Comparison of ENCODE assay signal across 8 cellular contexts in the genomic region with DNA sequence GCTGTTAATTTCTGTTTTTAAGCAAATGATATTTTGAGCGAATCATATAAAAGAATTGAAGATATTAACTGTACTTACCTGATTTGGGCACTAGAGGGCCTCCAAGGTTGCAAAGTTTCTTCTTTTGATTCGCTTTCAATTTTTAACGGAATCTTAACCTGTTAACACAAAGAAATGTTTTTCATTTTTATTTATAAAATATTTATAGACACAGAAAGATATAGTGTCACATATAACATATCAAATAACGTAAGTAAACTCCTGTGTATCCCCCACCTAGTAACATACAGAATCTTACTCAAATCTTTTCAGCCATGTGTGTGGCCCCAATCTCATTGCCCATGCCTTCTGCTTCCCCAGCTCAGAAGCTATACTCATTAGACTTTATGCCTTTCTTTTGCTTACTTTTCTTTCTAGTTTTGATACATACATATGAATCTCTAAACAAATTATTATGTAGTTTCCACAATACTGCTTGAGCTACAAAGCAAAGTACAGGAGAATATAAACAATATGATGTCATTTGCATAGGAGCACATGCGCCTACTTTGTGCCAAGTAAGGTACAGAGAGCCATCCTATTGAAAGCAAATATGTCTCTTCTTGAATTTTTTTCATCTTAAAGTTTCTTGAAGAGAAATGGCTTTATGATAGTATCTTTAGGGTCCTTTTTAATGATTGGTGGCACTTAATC. TPM values are rescaled to one million over a fixed set of nuclear protein-coding genes. Genes with fewer than 3 reads are reported as not detected.
DNase-seq lines count a peak whose midpoint lies in the region; ATAC-seq, FAIRE-seq and TF ChIP-seq lines count a peak whose summit lies in the region.

No MANE protein-coding gene starts in this region.

- peaks cover 0 to 2% (median 0%) of the 10 kb centered on the region in 7 donors for H3K9me3 Mint-ChIP-seq in CD4-positive, CD25-positive, alpha-beta regulatory T cell
- no peaks in the 10 kb centered on the region for H3K9me3 Mint-ChIP-seq in osteocyte (ENCODE audit: unreplicated experiment)

- no peak overlapping the region for H3K9ac ChIP-seq in SK-N-MC (ENCODE audit: insufficient read length)

- ATAC-seq in CD4-positive, CD25-positive, alpha-beta regulatory T cell (ENCODE audit: low read depth in 2 of 2), result peak; percentile 46 to 50

- peaks cover 4 to 32% (median 19%) of the 10 kb centered on the region in 4 donors for H3K4me1 Mint-ChIP-seq in CD4-positive, CD25-positive, alpha-beta regulatory T cell
- peaks cover 2% of the 10 kb centered on the region for H3K4me1 Mint-ChIP-seq in osteocyte (ENCODE audit: unreplicated experiment)

- peak in 2 of 3 donors; percentile 66 to 83 for DNase-seq in CD4-positive, CD25-positive, alpha-beta regulatory T cell
- no peak for DNase-seq in GM12892 (ENCODE audit: insufficient read length)
- DNase-seq in HL-60 (ENCODE audit: low read depth in 1 of 2, low spot score in 1 of 2), result peak in 1 of 2 experiments; percentile 13
- peak; percentile 12 for DNase-seq in SK-N-MC (ENCODE audit: low read depth, low spot score)
- DNase-seq in osteocyte (ENCODE audit: extremely low spot score, unreplicated experiment), result no peak
- no peak for DNase-seq in H7
- DNase-seq in H4 (ENCODE audit: low spot score), result no peak

- peaks cover 8% of the 10 kb centered on the region for H3K4me1 ChIP-seq in CD4-positive, CD25-positive, alpha-beta regulatory T cell (ENCODE audit: control insufficient read depth, insufficient read depth, low read length, poor library complexity, severe bottlenecking)

- TF ChIP-seq CTCF in HL-60 (IDR thresholded peaks at IDR 0.05; ENCODE audit: insufficient read depth, low read length) (peak; percentile 33), osteocyte (IDR thresholded peaks at IDR 0.05) (peak; percentile 75)

- peak overlapping the region in 3 of 4 donors; percentile 51 to 72 (median 61) for H3K4me3 Mint-ChIP-seq in CD4-positive, CD25-positive, alpha-beta regulatory T cell
- H3K4me3 Mint-ChIP-seq in osteocyte (ENCODE audit: unreplicated experiment), result no peak overlapping the region

- H3K27me3 ChIP-seq in CD4-positive, CD25-positive, alpha-beta regulatory T cell (ENCODE audit: control insufficient read depth, insufficient read depth, low read length), result peaks cover 7% of the 10 kb centered on the region
- H3K27me3 ChIP-seq in HL-60 (ENCODE audit: insufficient read depth, poor library complexity, severe bottlenecking) (no peaks in the 10 kb centered on the region), H7 (ENCODE audit: control insufficient read depth, insufficient read depth, low read length) (no peaks in the 10 kb centered on the region)

- no peak for TF ChIP-seq POLR2A in GM12892 (IDR thresholded peaks at IDR 0.05; ENCODE audit: low read depth, low read length)

- no peaks in the 10 kb centered on the region for H3K36me3 Mint-ChIP-seq in CD4-positive, CD25-positive, alpha-beta regulatory T cell
- H3K36me3 Mint-ChIP-seq in osteocyte (ENCODE audit: unreplicated experiment), result no peaks in the 10 kb centered on the region

- H3K4me3 ChIP-seq in CD4-positive, CD25-positive, alpha-beta regulatory T cell (ENCODE audit: low read depth, low read length), result peak overlapping the region; percentile 67
- H3K4me3 ChIP-seq in HL-60 (replicated peaks; ENCODE audit: insufficient read depth, low read length) (no peak overlapping the region), SK-N-MC (no peak overlapping the region), H7 (ENCODE audit: insufficient read depth, low read depth, low read length) (no peak overlapping the region)

- FAIRE-seq in GM12892 (lab: Jason Lieb, UNC), result peak; percentile 85
- peak; percentile 95 for FAIRE-seq in endometrium (lab: Jason Lieb, UNC)

- H3K27ac Mint-ChIP-seq in CD4-positive, CD25-positive, alpha-beta regulatory T cell, result peak overlapping the region in 2 of 3 donors; percentile 73 to 89
- no peak overlapping the region for H3K27ac Mint-ChIP-seq in osteocyte (ENCODE audit: unreplicated experiment)

- peak overlapping the region; percentile 30 for H3K27ac ChIP-seq in CD4-positive, CD25-positive, alpha-beta regulatory T cell (ENCODE audit: insufficient read depth, low read length, poor library complexity, severe bottlenecking)
- H3K27ac ChIP-seq in HL-60 (replicated peaks), result no peak overlapping the region
- no peak overlapping the region for H3K27ac ChIP-seq in SK-N-MC

- H3K9me3 ChIP-seq in CD4-positive, CD25-positive, alpha-beta regulatory T cell (ENCODE audit: control insufficient read depth in 2 of 2, low read length in 2 of 2), result no peaks in the 10 kb centered on the region
- H3K9me3 ChIP-seq in SK-N-MC (ENCODE audit: low read depth, low read length), result no peaks in the 10 kb centered on the region

- no peaks in the 10 kb centered on the region for H3K36me3 ChIP-seq in CD4-positive, CD25-positive, alpha-beta regulatory T cell (ENCODE audit: control insufficient read depth, insufficient read depth, low read length)
- H3K36me3 ChIP-seq in SK-N-MC (ENCODE audit: insufficient read depth, low read length) (no peaks in the 10 kb centered on the region), H7 (replicated peaks; ENCODE audit: control insufficient read depth, insufficient read depth, low read length) (no peaks in the 10 kb centered on the region)

- peaks cover 22% of the 10 kb centered on the region for H3K27me3 Mint-ChIP-seq in CD4-positive, CD25-positive, alpha-beta regulatory T cell
- peaks cover 12% of the 10 kb centered on the region for H3K27me3 Mint-ChIP-seq in osteocyte (ENCODE audit: unreplicated experiment)

RNA-seq across cellular contexts. Expression of a gene that starts 49.5 kb away (rescaled TPM):
- not detected for total RNA-seq in CD4-positive, CD25-positive, alpha-beta regulatory T cell
- polyA plus RNA-seq in CD4-positive, CD25-positive, alpha-beta regulatory T cell, result under 1 TPM in 1 of 4 donors, not detected in 3; 0.28 TPM
- polyA plus RNA-seq in GM12892 (2012; ENCODE audit: missing spikeins), result not detected
- total RNA-seq in osteocyte, result not detected in 2 replicates
- not detected in 2 replicates for total RNA-seq in H7 (2014; rRNA removed; shearing (Covaris generic))
- total RNA-seq in H4 (2014; rRNA removed; shearing (Covaris generic)), result not detected in 2 replicates

Comparison
In these comparisons a context has a peak if more than half of its experiments do, and no peak if none do; other contexts are left out.
1. DNase-seq: peak in CD4-positive, CD25-positive, alpha-beta regulatory T cell (2 of 3) and SK-N-MC (single experiment); none in GM12892 (single experiment), osteocyte (single experiment), H7 (single experiment) and H4 (single experiment).